In genomic region chr2:120519469-120519868, GRCh38 we compare ENCODE assay signal across 17 cellular contexts.
DNase-seq lines count a peak whose midpoint lies in the region; ATAC-seq, FAIRE-seq and TF ChIP-seq lines count a peak whose summit lies in the region.
"Had no signal": no experiment of that assay in that cellular context is flagged by ENCODE, and none has a peak within 500 bp of the region (broad histone marks: within the 10 kb centered on the region; RNA-seq: fewer than 3 reads in every experiment).

No MANE protein-coding gene starts in this region.

- H3K9me3 ChIP-seq in HepG2 (ENCODE audit: low read length) (no peaks in the 10 kb centered on the region), right lobe of liver (no peaks in the 10 kb centered on the region), H1 (ENCODE audit: insufficient read depth in 2 of 2, low read depth in 1 of 2, low read length in 1 of 2) (no peaks in the 10 kb centered on the region)

- no peak overlapping the region for H2BK15ac ChIP-seq in H1 (ENCODE audit: low read length)

- TF ChIP-seq POLR2A in HepG2 (IDR thresholded peaks at IDR 0.05; ENCODE audit: insufficient read depth in 1 of 2, low read depth in 2 of 2, low read length in 2 of 2) (no peak), right lobe of liver (IDR thresholded peaks at IDR 0.05) (no peak), H1 (IDR thresholded peaks at IDR 0.05; ENCODE audit: control extremely low read depth in 1 of 2, low read depth in 2 of 2, low read length in 2 of 2) (no peak)

- H2BK12ac ChIP-seq in H1 (ENCODE audit: low read depth, low read length) = no peak overlapping the region

- TF ChIP-seq CTCF in HepG2 (CRISPR knock-in tag; IDR thresholded peaks at IDR 0.05) (peak; percentile 51), right lobe of liver (IDR thresholded peaks at IDR 0.05) (no peak), H1 (IDR thresholded peaks at IDR 0.05; ENCODE audit: control extremely low read depth in 1 of 3, insufficient read depth in 1 of 3, low read depth in 1 of 3, low read length in 3 of 3) (no peak)

- H3K79me2 ChIP-seq in HepG2 (ENCODE audit: insufficient read depth, low read length) (no peaks in the 10 kb centered on the region), H1 (ENCODE audit: control insufficient read depth in 1 of 2, insufficient read depth in 2 of 2, low read length in 2 of 2) (no peaks in the 10 kb centered on the region)

- no peak overlapping the region for H4K5ac ChIP-seq in H1 (ENCODE audit: insufficient read length, low read depth, low read length)

- no peak overlapping the region for H2AK5ac ChIP-seq in H1 (ENCODE audit: low read depth, low read length)

- no peak overlapping the region for H4K8ac ChIP-seq in H1 (ENCODE audit: extremely low read depth, insufficient read depth, low read length)

- no peak overlapping the region for H3K4me2 ChIP-seq in HepG2 (ENCODE audit: low read depth, low read length)
- H3K4me2 ChIP-seq in H1 (ENCODE audit: insufficient read depth in 1 of 2, low read depth in 2 of 2, low read length in 2 of 2) = no peak overlapping the region

- H3K56ac ChIP-seq in H1 (replicated peaks; ENCODE audit: insufficient read length, low read depth, low read length) = no peak overlapping the region

- H3K4me1 ChIP-seq in HepG2 (ENCODE audit: insufficient read depth, low read length) (peaks cover 65% of the 10 kb centered on the region), right lobe of liver (peaks cover 0 to 28% (median 10%) of the 10 kb centered on the region in 4 donors), H1 (replicated peaks in 1 of 4; ENCODE audit: control insufficient read depth in 3 of 4, insufficient read depth in 4 of 4, low read length in 3 of 4) (no peaks in the 10 kb centered on the region)

- no peaks in the 10 kb centered on the region for H4K20me1 ChIP-seq in HepG2 (ENCODE audit: insufficient read depth, low read length)
- peaks cover 0 to 1% of the 10 kb centered on the region in 2 experiments for H4K20me1 ChIP-seq in H1 (replicated peaks in 1 of 2; ENCODE audit: control insufficient read depth in 1 of 2, insufficient read depth in 2 of 2, low read length in 2 of 2)

- H2AFZ ChIP-seq in HepG2 (ENCODE audit: low read length) (no peak overlapping the region), H1 (ENCODE audit: low read length) (no peak overlapping the region)

- no peak overlapping the region for H3K14ac ChIP-seq in H1 (ENCODE audit: insufficient read length)

- TF ChIP-seq RAD21 in HepG2 (CRISPR knock-in tag; IDR thresholded peaks at IDR 0.05) (no peak), H1 (IDR thresholded peaks at IDR 0.05 in 1 of 2, conservative IDR thresholded peaks at IDR 0.05 in 1 of 2; ENCODE audit: low read depth in 2 of 2, low read length in 2 of 2) (no peak)

- POLR2A ChIA-PET in HepG2 (lab: Yijun Ruan, JAX) (interaction anchor here (1.2 to 1.7 kb wide), 3 partner anchors 27 to 53 kb away, joined by 3 to 9 read pairs (median 4); no protein-coding TSS in a partner anchor), H1 (lab: Charles Lee; ENCODE audit: partially characterized antibody) (interaction anchor here (1.2 kb wide), 1 partner anchor 76 kb away, joined by 3 read pairs; no protein-coding TSS in a partner anchor)

- H3K27ac ChIP-seq in HepG2 (ENCODE audit: extremely low read length, insufficient read depth, low read length) (no peak overlapping the region), right lobe of liver (no peak overlapping the region), H1 (ENCODE audit: low read depth, low read length) (no peak overlapping the region)

- no peak overlapping the region for H2BK120ac ChIP-seq in H1 (replicated peaks; ENCODE audit: low read depth, low read length)

- intact Hi-C loops in HepG2 (cut with micrococcal nuclease; ENCODE audit: unreplicated experiment) (loop anchor here (5.0 kb wide), 1 partner anchor 177 kb away; no protein-coding TSS in a partner anchor), right lobe of liver (cut with DNase I) (no loop called here), posterior vena cava (cut with DNase I) (no loop called here)

- ATAC-seq in HepG2 (peak; percentile 47), right lobe of liver (no peak), left lobe of liver (peak; percentile 15), HG03159 (IDR thresholded peaks at IDR 0.05; ENCODE audit: unreplicated experiment) (no peak)

- TF ChIP-seq EP300 in HepG2 (IDR thresholded peaks at IDR 0.05; ENCODE audit: low read depth in 2 of 2, low read length in 2 of 2) (no peak), HepG2 (CRISPR knock-in tag; IDR thresholded peaks at IDR 0.05; ENCODE audit: borderline replicate concordance) (no peak), H1 (IDR thresholded peaks at IDR 0.05; ENCODE audit: borderline replicate concordance in 1 of 2, low read depth in 2 of 2, low read length in 2 of 2) (no peak)

- H3K36me3 ChIP-seq in HepG2 (replicated peaks in 1 of 2; ENCODE audit: control insufficient read depth in 1 of 2, insufficient read depth in 2 of 2, low read length in 2 of 2) = no peaks in the 10 kb centered on the region
- H3K36me3 ChIP-seq in right lobe of liver = no peaks in the 10 kb centered on the region
- no peaks in the 10 kb centered on the region for H3K36me3 ChIP-seq in H1 (ENCODE audit: control insufficient read depth in 2 of 4, insufficient read depth in 4 of 4, low read length in 3 of 4)

- no peaks in the 10 kb centered on the region; the same call in 1 of the 2 replicates for H3K79me1 ChIP-seq in H1 (ENCODE audit: low read depth, low read length)

- no peak for DNase-seq in HepG2 (ENCODE audit: low spot score)
- no peak for DNase-seq in right lobe of liver
- DNase-seq in H1 (ENCODE audit: low read depth in 1 of 2, low spot score in 2 of 2) = no peak
- no peak for DNase-seq in left lobe of liver (ENCODE audit: low spot score)
- peak; percentile 58 for DNase-seq in posterior vena cava (ENCODE audit: low spot score)
- no peak for DNase-seq in NCI-H345 treated with DMSO at 0.1 percent for 48 hours (lab: John Stamatoyannopoulos, UW; ENCODE audit: unreplicated experiment)
- DNase-seq: C1 segment of cervical spinal cord; Calu3; CD4-positive, alpha-beta memory T cell; COR-L47; DND-41; GOT3; H7; HCEC 1CT had no signal

- WGBS in HepG2 (ENCODE audit: low lambda C conversion rate) = 31% methylated on average over 6 of the region's 6 CpGs
- 85% methylated on average over 3 of the region's 6 CpGs for WGBS in right lobe of liver (ENCODE audit: insufficient coverage, low coverage, low lambda C conversion rate, missing lambda C conversion rate)
- 89% methylated on average over 5 of the region's 6 CpGs; no CpG with 5 or more reads in 1 of the 2 experiments for WGBS in H1 (ENCODE audit: extremely low coverage in 1 of 2, insufficient coverage in 1 of 2, insufficient read length in 1 of 2, insufficient replicate concordance in 2 of 2, low coverage in 1 of 2, low lambda C conversion rate in 2 of 2, missing lambda C conversion rate in 1 of 2), 2 experiments

- H4K91ac ChIP-seq in H1 (replicated peaks; ENCODE audit: insufficient read length, low read length) = no peak overlapping the region

- H3K18ac ChIP-seq in H1 (ENCODE audit: extremely low read depth, low read length) = no peak overlapping the region

- no TSS peak for BruUV-seq in HepG2 (replicated peaks; lab: Mats Ljungman, UMichigan)

- H2BK20ac ChIP-seq in H1 (ENCODE audit: low read length) = no peak overlapping the region

- peaks cover 0 to 14% of the 10 kb centered on the region in 2 experiments; a peak in 4 of 5 replicates for H3K27me3 ChIP-seq in HepG2 (ENCODE audit: control insufficient read depth in 1 of 2, insufficient read depth in 2 of 2, low read length in 2 of 2)
- H3K27me3 ChIP-seq in right lobe of liver = no peaks in the 10 kb centered on the region
- peaks cover 0 to 9% (median 3%) of the 10 kb centered on the region in 4 experiments; a peak in 4 of 7 replicates for H3K27me3 ChIP-seq in H1 (replicated peaks in 1 of 4; ENCODE audit: control insufficient read depth in 3 of 4, extremely low read depth in 1 of 4, insufficient read depth in 3 of 4, low read length in 3 of 4)

- in situ Hi-C loops in HepG2 (cut with HindIII; ENCODE audit: extremely low pct_ligation_motif_present, low pct_unique_long_range_greater_than_20kb) = loop anchor here (5.0 to 10.0 kb wide), 2 partner anchors 33 to 175 kb away; partner anchors contain the start of gene INHBB

- CTCF ChIA-PET in HepG2 (lab: Yijun Ruan, JAX; ENCODE audit: low intra/inter-chr PET ratio, low total read pairs) (interaction anchor here (1.1 to 1.5 kb wide), 2 partner anchors 82 to 176 kb away, joined by 3 to 6 read pairs; no protein-coding TSS in a partner anchor), H1 (lab: Charles Lee; ENCODE audit: partially characterized antibody) (interaction anchor here (0.8 to 6.5 kb wide), 11 partner anchors 11 to 401 kb away, joined by 3 to 91 read pairs (median 3); no protein-coding TSS in a partner anchor)

- H3K4ac ChIP-seq in H1 (replicated peaks; ENCODE audit: insufficient read length, low read depth, low read length) = peak overlapping the region; percentile 46

- H3K23me2 ChIP-seq in H1 (ENCODE audit: low read depth, low read length) = no peaks in the 10 kb centered on the region; the same call in 1 of the 2 replicates

- H3K9ac ChIP-seq in HepG2 (ENCODE audit: insufficient read depth, low read depth, low read length) (no peak overlapping the region), H1 (replicated peaks in 1 of 4; ENCODE audit: extremely low read depth in 1 of 4, low read depth in 3 of 4, low read length in 3 of 4) (no peak overlapping the region)

- H3K4me3 ChIP-seq in HepG2 (replicated peaks in 1 of 3; ENCODE audit: insufficient read depth in 1 of 3, low read depth in 2 of 3, low read length in 3 of 3) (no peak overlapping the region), right lobe of liver (no peak overlapping the region), H1 (ENCODE audit: extremely low read depth in 1 of 4, insufficient read depth in 2 of 4, low read depth in 3 of 4, low read length in 4 of 4) (no peak overlapping the region)

- no peak overlapping the region for H2BK5ac ChIP-seq in H1 (ENCODE audit: low read depth, low read length)

- FAIRE-seq in HepG2 (lab: Jason Lieb, UNC) (no peak), H1 (lab: Jason Lieb, UNC) (no peak)
- FAIRE-seq: G401.6, GM12892 had no signal

- no peak overlapping the region for H3K23ac ChIP-seq in H1 (ENCODE audit: insufficient read length)

TF ChIP-seq in HepG2, 621 proteins besides CTCF, POLR2A, EP300 and RAD21 (continues in another document):
- no peak for TF ChIP-seq YY1 (IDR thresholded peaks at IDR 0.05; ENCODE audit: insufficient read depth, insufficient replicate concordance, low read depth, low read length)

TF ChIP-seq in H1, 55 proteins besides CTCF, POLR2A, EP300 and RAD21 (continues in another document):
- TF ChIP-seq MAX (IDR thresholded peaks at IDR 0.05) (no peak), CHD2 (IDR thresholded peaks at IDR 0.05; ENCODE audit: low read length) (no peak), SP2 (IDR thresholded peaks at IDR 0.05; ENCODE audit: low read length) (no peak), CHD1 (IDR thresholded peaks at IDR 0.05; ENCODE audit: low read depth, low read length) (no peak), KDM1A (IDR thresholded peaks at IDR 0.05; ENCODE audit: borderline replicate concordance, low read length) (no peak), ASH2L (IDR thresholded peaks at IDR 0.05; ENCODE audit: low read length) (no peak), CBX5 (IDR thresholded peaks at IDR 0.05; ENCODE audit: low read depth, low read length) (no peak)

Comparison
In these comparisons a context has a peak if more than half of its experiments do, and no peak if none do; other contexts are left out.
1. ATAC-seq: peak in HepG2 (single experiment) and left lobe of liver (single experiment); none in right lobe of liver (0 of 4) and HG03159 (single experiment).
2. Of the 41 proteins assayed by ChIP-seq in both HepG2 and H1: peak only in HepG2: CTCF; only in H1: none; in both: none; in neither: 40.